Comparison of ENCODE assay signal across 1 cellular context in genomic region chr10:122850705-122851640, GRCh38.
TF ChIP-seq lines count a peak whose summit lies in the region.

No MANE protein-coding gene starts in this region.

TF ChIP-seq in WTC11, 78 proteins besides CTCF, POLR2A, EP300 and RAD21:
- TF ChIP-seq ARID4B (CRISPR knock-in tag; IDR thresholded peaks at IDR 0.05; ENCODE audit: borderline replicate concordance) (no peak), USF2 (CRISPR knock-in tag; IDR thresholded peaks at IDR 0.05) (no peak), GRHL2 (CRISPR knock-in tag; IDR thresholded peaks at IDR 0.05; ENCODE audit: insufficient replicate concordance, severe bottlenecking) (no peak), NFATC4 (CRISPR knock-in tag; IDR thresholded peaks at IDR 0.05) (no peak), PREB (CRISPR knock-in tag; IDR thresholded peaks at IDR 0.05; ENCODE audit: borderline replicate concordance) (no peak), CREM (CRISPR knock-in tag; IDR thresholded peaks at IDR 0.05) (no peak), ESRRA (CRISPR knock-in tag; IDR thresholded peaks at IDR 0.05; ENCODE audit: borderline replicate concordance) (no peak), NR3C1 (CRISPR knock-in tag; conservative IDR thresholded peaks at IDR 0.05; ENCODE audit: low read depth) (no peak), ZSCAN18 (CRISPR knock-in tag; IDR thresholded peaks at IDR 0.05) (no peak), SMAD3 (CRISPR knock-in tag; IDR thresholded peaks at IDR 0.05; ENCODE audit: borderline replicate concordance) (no peak), FOXP4 (CRISPR knock-in tag; IDR thresholded peaks at IDR 0.05) (no peak), RELA (CRISPR knock-in tag; IDR thresholded peaks at IDR 0.05; ENCODE audit: borderline replicate concordance) (no peak), CREB1 (CRISPR knock-in tag; IDR thresholded peaks at IDR 0.05) (no peak), ZMAT4 (CRISPR knock-in tag; IDR thresholded peaks at IDR 0.05) (no peak), ATF3 (CRISPR knock-in tag; conservative IDR thresholded peaks at IDR 0.05) (no peak), NR2C2 (CRISPR knock-in tag; IDR thresholded peaks at IDR 0.05) (no peak), USF1 (CRISPR knock-in tag; IDR thresholded peaks at IDR 0.05) (no peak), RORB (CRISPR knock-in tag; IDR thresholded peaks at IDR 0.05) (no peak)
